In genomic region chr10:58260334-58260733, GRCh38 we compare ENCODE assay signal across 16 cellular contexts. TPM values are rescaled to one million over a fixed set of nuclear protein-coding genes. Genes with fewer than 3 reads are reported as not detected.
A peak's percentile ranks its signal among the peaks of the same experiment; 100 is the strongest.
DNase-seq lines count a peak whose midpoint lies in the region; ATAC-seq lines count a peak whose summit lies in the region.
"Had no signal": no experiment of that assay in that cellular context is flagged by ENCODE, and none has a peak within 500 bp of the region (broad histone marks: within the 10 kb centered on the region; RNA-seq: fewer than 3 reads in every experiment).

No MANE protein-coding gene starts in this region.

- no peaks in the 10 kb centered on the region for H3K27me3 Mint-ChIP-seq in activated naive CD4-positive, alpha-beta T cell treated with anti-CD3 and anti-CD28 coated beads, Interleukin-2, amount 50 U/mL, for 24 hours
- no peaks in the 10 kb centered on the region for H3K27me3 Mint-ChIP-seq in IgD-negative memory B cell
- H3K27me3 Mint-ChIP-seq in central memory CD8-positive, alpha-beta T cell, result no peaks in the 10 kb centered on the region
- H3K27me3 Mint-ChIP-seq: B cell; CD4-positive, CD25-positive, alpha-beta regulatory T cell had no signal

- H3K4me1 Mint-ChIP-seq in activated naive CD4-positive, alpha-beta T cell treated with anti-CD3 and anti-CD28 coated beads, Interleukin-2, amount 50 U/mL, for 24 hours, result peaks cover 52% of the 10 kb centered on the region
- peaks cover 24 to 38% (median 33%) of the 10 kb centered on the region in 3 donors for H3K4me1 Mint-ChIP-seq in IgD-negative memory B cell
- H3K4me1 Mint-ChIP-seq in central memory CD8-positive, alpha-beta T cell, result peaks cover 37% of the 10 kb centered on the region

- ATAC-seq in central memory CD8-positive, alpha-beta T cell (replicated peaks; ENCODE audit: extremely low read depth, poor library complexity, severe bottlenecking), result no peak
- ATAC-seq: CD8-positive, alpha-beta T cell; GM23338 had no signal

- peak overlapping the region; percentile 8 for H3K27ac Mint-ChIP-seq in activated naive CD4-positive, alpha-beta T cell treated with anti-CD3 and anti-CD28 coated beads, Interleukin-2, amount 50 U/mL, for 24 hours
- peak overlapping the region in 2 of 3 donors; percentile 31 to 76 for H3K27ac Mint-ChIP-seq in IgD-negative memory B cell
- H3K27ac Mint-ChIP-seq in central memory CD8-positive, alpha-beta T cell (ENCODE audit: low read depth), result peak overlapping the region; percentile 71
- H3K27ac Mint-ChIP-seq: B cell; CD4-positive, CD25-positive, alpha-beta regulatory T cell; CD8-positive, alpha-beta T cell; GM23338; HFFc6 had no signal

- H3K4me3 Mint-ChIP-seq in activated naive CD4-positive, alpha-beta T cell treated with anti-CD3 and anti-CD28 coated beads, Interleukin-2, amount 50 U/mL, for 24 hours, result no peak overlapping the region
- peak overlapping the region in 1 of 4 donors; percentile 13 for H3K4me3 Mint-ChIP-seq in IgD-negative memory B cell
- H3K4me3 Mint-ChIP-seq in central memory CD8-positive, alpha-beta T cell, result no peak overlapping the region
- H3K4me3 Mint-ChIP-seq: B cell; CD8-positive, alpha-beta T cell; GM23338; HFFc6 had no signal

- peaks cover 12% of the 10 kb centered on the region for H3K36me3 Mint-ChIP-seq in activated naive CD4-positive, alpha-beta T cell treated with anti-CD3 and anti-CD28 coated beads, Interleukin-2, amount 50 U/mL, for 24 hours
- H3K36me3 Mint-ChIP-seq in IgD-negative memory B cell, result no peaks in the 10 kb centered on the region
- H3K36me3 Mint-ChIP-seq in central memory CD8-positive, alpha-beta T cell (ENCODE audit: insufficient read depth), result no peaks in the 10 kb centered on the region

- no peak for DNase-seq in activated naive CD4-positive, alpha-beta T cell (lab: John Stamatoyannopoulos, UW)
- DNase-seq in central memory CD8-positive, alpha-beta T cell (ENCODE audit: low spot score in 2 of 2), result no peak
- DNase-seq in foreskin melanocyte, result no peak
- DNase-seq in germinal center (ENCODE audit: low spot score), result no peak
- DNase-seq: Caco-2; CD4-positive, CD25-positive, alpha-beta regulatory T cell; CD8-positive, alpha-beta T cell; DMS 273 treated with DMSO at 0.1 percent for 48 hours; DMS79; EL; GF-D8; HFFc6 had no signal

- no peaks in the 10 kb centered on the region for H3K9me3 Mint-ChIP-seq in activated naive CD4-positive, alpha-beta T cell treated with anti-CD3 and anti-CD28 coated beads, Interleukin-2, amount 50 U/mL, for 24 hours
- H3K9me3 Mint-ChIP-seq in IgD-negative memory B cell, result no peaks in the 10 kb centered on the region
- H3K9me3 Mint-ChIP-seq in central memory CD8-positive, alpha-beta T cell, result no peaks in the 10 kb centered on the region
- H3K9me3 Mint-ChIP-seq: CD4-positive, CD25-positive, alpha-beta regulatory T cell; CD8-positive, alpha-beta T cell had no signal

RNA-seq across cellular contexts. Expression of gene IPMK, which starts 7.4 kb away (rescaled TPM):
- 2.2 TPM for polyA plus RNA-seq in IgD-negative memory B cell

RNA-seq across cellular contexts. Expression of gene CISD1, which starts 8.6 kb away (rescaled TPM):
- polyA plus RNA-seq in IgD-negative memory B cell, result 53.0 TPM

Comparison
In these comparisons a context has a peak if more than half of its experiments do, and no peak if none do; other contexts are left out.
1. H3K27ac Mint-ChIP-seq: peak in every context shown above with its lines; median percentile 71 in central memory CD8-positive, alpha-beta T cell; 54 in IgD-negative memory B cell; 8 in activated naive CD4-positive, alpha-beta T cell treated with anti-CD3 and anti-CD28 coated beads, Interleukin-2, amount 50 U/mL, for 24 hours.